In genomic region chr7:117375380-117375779, GRCh38 we compare ENCODE assay signal across 1 cellular context.
TF ChIP-seq lines count a peak whose summit lies in the region.

No MANE protein-coding gene starts in this region.

TF ChIP-seq in SK-N-SH treated with all-trans-retinoic acid at 6 μM for 48 hours, 23 proteins besides CTCF, POLR2A, EP300 and RAD21 (continued from another document):
- TF ChIP-seq POU6F1 (CRISPR knock-in tag; IDR thresholded peaks at IDR 0.05; ENCODE audit: borderline replicate concordance, low read depth), result no peak
- no peak for TF ChIP-seq CSDC2 (CRISPR knock-in tag; IDR thresholded peaks at IDR 0.05)
- no peak for TF ChIP-seq ZFP3 (CRISPR knock-in tag; IDR thresholded peaks at IDR 0.05)
- no peak for TF ChIP-seq TCF4 (CRISPR knock-in tag; IDR thresholded peaks at IDR 0.05; ENCODE audit: borderline replicate concordance)
